In genomic region chr2:98458667-98459380, GRCh38 we compare ENCODE assay signal across 1 cellular context.
TF ChIP-seq lines count a peak whose summit lies in the region.

No MANE protein-coding gene starts in this region.

TF ChIP-seq in H1, 55 proteins besides CTCF, POLR2A, EP300 and RAD21:
- TF ChIP-seq SAP30 (IDR thresholded peaks at IDR 0.05; ENCODE audit: insufficient read depth, insufficient replicate concordance, low read length) (no peak), SP1 (IDR thresholded peaks at IDR 0.05; ENCODE audit: low read depth, low read length) (no peak), ASH2L (IDR thresholded peaks at IDR 0.05; ENCODE audit: low read length) (no peak), NRF1 (IDR thresholded peaks at IDR 0.05; ENCODE audit: low read depth, low read length) (no peak), E2F6 (IDR thresholded peaks at IDR 0.05) (0 out of 2 replicates have a peak, but pooled peaks have one; percentile 18), SP2 (IDR thresholded peaks at IDR 0.05; ENCODE audit: low read length) (no peak), HDAC6 (IDR thresholded peaks at IDR 0.05; ENCODE audit: low read depth, low read length) (no peak)
TF ChIP-seq in H1: peak in this region for 1.
